In the genomic region with DNA sequence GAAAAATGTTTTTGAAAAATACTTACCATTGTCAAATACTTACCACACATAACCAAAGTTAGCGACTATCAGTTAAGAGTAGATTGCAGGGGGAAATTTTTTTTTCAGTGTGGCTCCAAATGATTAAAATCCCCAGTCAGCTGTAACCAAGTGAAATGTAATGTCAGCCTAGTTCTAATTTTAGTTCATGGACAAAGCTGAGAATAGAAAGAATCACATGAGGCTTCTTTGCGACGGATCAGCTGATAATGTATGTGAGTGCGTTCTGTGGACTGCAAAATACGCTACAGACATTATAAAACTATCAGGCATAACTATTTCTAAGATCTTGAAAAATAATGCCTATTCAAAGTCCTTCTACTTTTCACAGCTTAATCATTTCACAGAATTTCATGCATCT, we compare ENCODE assay signal across 18 cellular contexts. TPM values are rescaled to one million over a fixed set of nuclear protein-coding genes. Genes with fewer than 3 reads are reported as not detected.
"Had no signal": no experiment of that assay in that cellular context is flagged by ENCODE, and none has a peak within 500 bp of the region (broad histone marks: within the 10 kb centered on the region; RNA-seq: fewer than 3 reads in every experiment).

Gene LRRC39, minus strand, starts transcription at position 165 of the 400 bp plus-strand sequence. CDS start 9,740 bp downstream, outside the sequence.

- H3K36me3 Mint-ChIP-seq: natural killer cell treated with Interleukin-12 subunit alpha and Interleukin-12 subunit beta and Interleukin-15 and Interleukin-18, amount 100 ng/mL, for 72 hours; stimulated activated effector memory CD8-positive, alpha-beta T cell treated with anti-CD3 and anti-CD28 coated beads, Interleukin-12 subunit alpha, Interleukin-12 subunit beta, amount 100 ng/mL, for 72 hours had no signal

- H3K4me2 ChIP-seq: smooth muscle cell had no signal

- DNase-seq: activated CD4-positive, alpha-beta memory T cell treated with anti-CD3 and anti-CD28 coated beads, Interleukin-2, amount 10 ng/mL, durations not matched to agents 7 days and 5 days; activated CD4-positive, alpha-beta T cell treated with anti-CD3 and anti-CD28 coated beads for 36 hours; activated naive CD4-positive, alpha-beta T cell treated with anti-CD3 and anti-CD28 coated beads for 36 hours; effector memory CD8-positive, alpha-beta T cell; erythroblast; immature natural killer cell; mucosa of descending colon; occipital lobe; T-cell; T1000; tibial artery; uterus; WERI-Rb-1 had no signal

- H3K4me3 ChIP-seq: mucosa of descending colon, smooth muscle cell, tibial artery, uterus had no signal

- H3K4me1 ChIP-seq: tibial artery, uterus had no signal

- H3K36me3 ChIP-seq: uterus, WERI-Rb-1 had no signal

- ATAC-seq: activated CD4-positive, alpha-beta T cell treated with anti-CD3 and anti-CD28 coated beads for 36 hours; effector memory CD8-positive, alpha-beta T cell; mucosa of descending colon; natural killer cell treated with Interleukin-12 subunit alpha and Interleukin-12 subunit beta and Interleukin-15 and Interleukin-18, amount 100 ng/mL, for 72 hours; stimulated activated effector memory CD8-positive, alpha-beta T cell treated with anti-CD3 and anti-CD28 coated beads, Interleukin-12 subunit alpha, Interleukin-12 subunit beta, amount 100 ng/mL, for 72 hours; T-cell had no signal

- H3K27ac ChIP-seq: tibial artery, uterus, WERI-Rb-1 had no signal

- H3K9me3 ChIP-seq: mucosa of descending colon, tibial artery, uterus had no signal

- H3K27me3 Mint-ChIP-seq: activated CD4-positive, alpha-beta T cell treated with anti-CD3 and anti-CD28 coated beads for 36 hours; dendritic cell treated with granulocyte-macrophage colony-stimulating factor and Interleukin-4, amounts not matched to agents 40 ng/mL and 50 ng/mL, for 4 days; effector memory CD8-positive, alpha-beta T cell; natural killer cell treated with Interleukin-12 subunit alpha and Interleukin-12 subunit beta and Interleukin-15 and Interleukin-18, amount 100 ng/mL, for 72 hours; T-cell had no signal

- H3K27me3 ChIP-seq: tibial artery, uterus had no signal

- H3K4me1 Mint-ChIP-seq: activated CD4-positive, alpha-beta memory T cell treated with anti-CD3 and anti-CD28 coated beads, Interleukin-2, amount 10 ng/mL, durations not matched to agents 7 days and 5 days; activated CD4-positive, alpha-beta T cell treated with anti-CD3 and anti-CD28 coated beads for 36 hours; immature natural killer cell; stimulated activated effector memory CD8-positive, alpha-beta T cell treated with anti-CD3 and anti-CD28 coated beads, Interleukin-12 subunit alpha, Interleukin-12 subunit beta, amount 100 ng/mL, for 72 hours; T-cell had no signal

- H3K4me3 Mint-ChIP-seq: activated CD4-positive, alpha-beta memory T cell treated with anti-CD3 and anti-CD28 coated beads, Interleukin-2, amount 10 ng/mL, durations not matched to agents 7 days and 5 days; activated CD4-positive, alpha-beta T cell treated with anti-CD3 and anti-CD28 coated beads for 36 hours; activated naive CD4-positive, alpha-beta T cell treated with anti-CD3 and anti-CD28 coated beads for 36 hours; activated T-helper 1 cell treated with anti-CD3 and anti-CD28 coated beads, Interleukin-12 subunit alpha, Interleukin-12 subunit beta, Interleukin-2, Interleukin-4 antibody, amounts not matched to agents 30 ng/mL and 10 ng/mL and 1 ng/mL, durations not matched to agents 14 hours and 24 hours and 36 hours; dendritic cell treated with granulocyte-macrophage colony-stimulating factor and Interleukin-4, amounts not matched to agents 40 ng/mL and 50 ng/mL, for 4 days; effector memory CD8-positive, alpha-beta T cell; immature natural killer cell; natural killer cell treated with Interleukin-12 subunit alpha and Interleukin-12 subunit beta and Interleukin-15 and Interleukin-18, amount 100 ng/mL, for 72 hours; stimulated activated effector memory CD8-positive, alpha-beta T cell treated with anti-CD3 and anti-CD28 coated beads, Interleukin-12 subunit alpha, Interleukin-12 subunit beta, amount 100 ng/mL, for 72 hours; T-cell had no signal

- H3K9me3 Mint-ChIP-seq: activated CD4-positive, alpha-beta memory T cell treated with anti-CD3 and anti-CD28 coated beads, Interleukin-2, amount 10 ng/mL, durations not matched to agents 7 days and 5 days; activated T-helper 1 cell treated with anti-CD3 and anti-CD28 coated beads, Interleukin-12 subunit alpha, Interleukin-12 subunit beta, Interleukin-2, Interleukin-4 antibody, amounts not matched to agents 30 ng/mL and 10 ng/mL and 1 ng/mL, durations not matched to agents 14 hours and 24 hours and 36 hours; dendritic cell treated with granulocyte-macrophage colony-stimulating factor and Interleukin-4, amounts not matched to agents 40 ng/mL and 50 ng/mL, for 4 days; effector memory CD8-positive, alpha-beta T cell; immature natural killer cell; natural killer cell treated with Interleukin-12 subunit alpha and Interleukin-12 subunit beta and Interleukin-15 and Interleukin-18, amount 100 ng/mL, for 72 hours; stimulated activated effector memory CD8-positive, alpha-beta T cell treated with anti-CD3 and anti-CD28 coated beads, Interleukin-12 subunit alpha, Interleukin-12 subunit beta, amount 100 ng/mL, for 72 hours had no signal

- H3K27ac Mint-ChIP-seq: activated CD4-positive, alpha-beta memory T cell treated with anti-CD3 and anti-CD28 coated beads, Interleukin-2, amount 10 ng/mL, durations not matched to agents 7 days and 5 days; activated CD4-positive, alpha-beta T cell treated with anti-CD3 and anti-CD28 coated beads for 36 hours; activated naive CD4-positive, alpha-beta T cell treated with anti-CD3 and anti-CD28 coated beads for 36 hours; activated T-helper 1 cell treated with anti-CD3 and anti-CD28 coated beads, Interleukin-12 subunit alpha, Interleukin-12 subunit beta, Interleukin-2, Interleukin-4 antibody, amounts not matched to agents 30 ng/mL and 10 ng/mL and 1 ng/mL, durations not matched to agents 14 hours and 24 hours and 36 hours; dendritic cell treated with granulocyte-macrophage colony-stimulating factor and Interleukin-4, amounts not matched to agents 40 ng/mL and 50 ng/mL, for 4 days; effector memory CD8-positive, alpha-beta T cell; natural killer cell treated with Interleukin-12 subunit alpha and Interleukin-12 subunit beta and Interleukin-15 and Interleukin-18, amount 100 ng/mL, for 72 hours; stimulated activated effector memory CD8-positive, alpha-beta T cell treated with anti-CD3 and anti-CD28 coated beads, Interleukin-12 subunit alpha, Interleukin-12 subunit beta, amount 100 ng/mL, for 72 hours; T-cell had no signal

RNA-seq across cellular contexts. Expression of gene LRRC39, which starts in this region (rescaled TPM):
- polyA plus RNA-seq: immature natural killer cell, smooth muscle cell had no signal
